8 cellular contexts compared by ENCODE assay signal in the genomic region with DNA sequence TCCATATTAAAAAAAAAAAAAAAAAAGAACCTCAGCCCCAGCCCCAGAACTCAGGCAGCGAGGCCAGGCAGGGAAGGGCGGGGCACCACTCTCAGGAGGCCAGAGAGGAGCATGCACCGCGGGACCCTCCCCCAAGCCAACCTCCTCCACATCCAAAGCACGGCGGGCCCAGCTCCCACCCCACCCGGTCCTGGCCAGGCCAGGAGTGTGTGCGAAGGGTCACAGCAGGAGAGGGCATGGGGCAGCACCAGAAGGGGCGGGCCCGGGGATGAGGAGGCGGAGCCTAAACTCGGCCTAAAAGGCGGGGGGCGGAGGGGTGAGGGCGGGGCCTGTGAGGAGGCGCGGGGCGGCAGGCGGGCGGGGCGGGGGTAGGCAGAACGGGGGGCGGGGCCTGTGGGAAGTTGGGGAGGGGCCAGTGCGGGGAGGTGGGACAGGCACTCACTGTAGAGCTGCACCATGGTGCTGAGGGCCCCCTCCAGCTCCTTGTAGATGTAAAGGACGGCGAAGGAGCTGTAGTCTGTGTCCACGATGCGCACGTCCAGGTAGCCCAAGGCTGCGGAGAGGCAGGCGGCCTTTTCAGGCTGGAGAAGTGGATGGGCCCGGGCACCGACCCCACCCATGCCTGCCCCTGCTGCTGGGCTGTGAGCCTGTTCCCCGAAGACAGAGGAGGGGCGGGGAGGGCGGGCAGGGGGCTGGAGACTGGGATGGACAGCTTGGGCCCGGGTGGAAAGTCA. TPM values are rescaled to one million over a fixed set of nuclear protein-coding genes. Genes with fewer than 3 reads are reported as not detected.
DNase-seq lines count a peak whose midpoint lies in the region; ATAC-seq and TF ChIP-seq lines count a peak whose summit lies in the region.

No MANE protein-coding gene starts in this region.

- H2AFZ ChIP-seq in PC-3 (ENCODE audit: low read length) = no peak overlapping the region

- no TSS peak for BruUV-seq in PC-3 (replicated peaks; lab: Mats Ljungman, UMichigan)

- H3F3A ChIP-seq in PC-3 (ENCODE audit: low read length, unreplicated experiment) = no peaks in the 10 kb centered on the region

- no peak overlapping the region for H3K9ac ChIP-seq in PC-3 (ENCODE audit: low read length)
- no peak overlapping the region for H3K9ac ChIP-seq in colonic mucosa (ENCODE audit: low read depth in 2 of 2, low read length in 2 of 2)

- DNase-seq in GM10248 (ENCODE audit: extremely low spot score) (peak; percentile 71), PC-3 (peak; percentile 18), colonic mucosa (peak; percentile 73), posterior vena cava (ENCODE audit: low spot score) (peak; percentile 81), SIG-M5 (lab: John Stamatoyannopoulos, UW) (no peak), HK-2 (ENCODE audit: unreplicated experiment) (no peak)

- H3K79me2 ChIP-seq in PC-3 (ENCODE audit: low read length) = no peaks in the 10 kb centered on the region

- no peaks in the 10 kb centered on the region for H4K20me1 ChIP-seq in PC-3 (ENCODE audit: low read length)

- CTCF ChIA-PET in GM10248 (lab: Yijun Ruan, JAX) = interaction anchor here (1.0 to 1.9 kb wide), 5 partner anchors 15 to 272 kb away, joined by 3 to 6 read pairs (median 3); no protein-coding TSS in a partner anchor
- CTCF ChIA-PET in PC-3 (lab: Charles Lee) = no interaction called here

- POLR2A ChIA-PET in GM10248 (lab: Yijun Ruan, JAX) = interaction anchor here (1.0 kb wide), 1 partner anchor 35 kb away, joined by 3 read pairs; no protein-coding TSS in a partner anchor
- POLR2A ChIA-PET in PC-3 (lab: Charles Lee; ENCODE audit: unreplicated experiment) = no interaction called here

- H3K4me3 ChIP-seq in PC-3 (ENCODE audit: low read length) (no peak overlapping the region), colonic mucosa (no peak overlapping the region)

- no peaks in the 10 kb centered on the region; the same call in 1 of the 2 replicates for H3K27me3 ChIP-seq in PC-3 (ENCODE audit: low read length)
- H3K27me3 ChIP-seq in colonic mucosa = no peaks in the 10 kb centered on the region

- no peak overlapping the region for H3K4me2 ChIP-seq in PC-3 (ENCODE audit: low read length)

- H3K4me1 ChIP-seq in PC-3 (ENCODE audit: insufficient read depth, low read length) = peaks cover 3% of the 10 kb centered on the region; the same call in 1 of the 2 replicates
- no peaks in the 10 kb centered on the region for H3K4me1 ChIP-seq in colonic mucosa

- H3K9me3 ChIP-seq in PC-3 (ENCODE audit: low read length) (no peaks in the 10 kb centered on the region), colonic mucosa (no peaks in the 10 kb centered on the region)

- ATAC-seq in PC-3 (no peak), HG03460 (IDR thresholded peaks at IDR 0.05; ENCODE audit: unreplicated experiment) (no peak), HG03175 (IDR thresholded peaks at IDR 0.05; ENCODE audit: unreplicated experiment) (no peak)

- no peak overlapping the region for H3K27ac ChIP-seq in PC-3 (ENCODE audit: low read length)
- H3K27ac ChIP-seq in colonic mucosa = no peak overlapping the region

- intact Hi-C loops in PC-3 (cut with micrococcal nuclease) = no loop called here
- intact Hi-C loops in colonic mucosa (cut with DNase I) = no loop called here
- intact Hi-C loops in posterior vena cava (cut with DNase I) = loop anchor here in 1 of 2 donors (10.0 kb wide), 1 partner anchor 588 kb away; no protein-coding TSS in a partner anchor

- no peaks in the 10 kb centered on the region for H3K9me2 ChIP-seq in PC-3 (replicated peaks; ENCODE audit: low read length)

- no peak for TF ChIP-seq CTCF in GM10248 (IDR thresholded peaks at IDR 0.05; ENCODE audit: control extremely low read depth, extremely low read depth, low read depth, missing control alignments)
- TF ChIP-seq CTCF in PC-3 (conservative IDR thresholded peaks at IDR 0.05; ENCODE audit: low read depth, low read length) = no peak
- TF ChIP-seq CTCF in colonic mucosa (IDR thresholded peaks at IDR 0.05) = no peak

- H3K36me3 ChIP-seq in PC-3 (ENCODE audit: low read depth, low read length) (no peaks in the 10 kb centered on the region), colonic mucosa (no peaks in the 10 kb centered on the region)

RNA-seq across cellular contexts. Expression of a gene that starts 1.2 kb away (rescaled TPM):
- total RNA-seq in PC-3 (2014; rRNA removed) (not detected in 2 replicates), colonic mucosa (1 to 10 TPM in 1 of 2 donors, not detected in 1; 3.4 TPM), posterior vena cava (not detected)

RNA-seq across cellular contexts. Expression of a gene that starts 5.0 kb away (rescaled TPM):
- total RNA-seq in PC-3 (2014; rRNA removed) (not detected in 2 replicates), colonic mucosa (not detected), posterior vena cava (not detected)

RNA-seq across cellular contexts. Expression of a gene that starts 14.8 kb away (rescaled TPM):
- total RNA-seq in PC-3 (2014; rRNA removed) (not detected in 2 replicates), colonic mucosa (1 to 10 TPM in 1 of 2 donors, under 1 TPM in 1; 0.56 to 1.2 TPM), posterior vena cava (10 to 100 TPM; 22.8 to 36.9 TPM)

RNA-seq across cellular contexts. Expression of a gene that starts 20.3 kb away (rescaled TPM):
- total RNA-seq in PC-3 (2014; rRNA removed) (not detected in 2 replicates), colonic mucosa (1 to 10 TPM in 1 of 2 donors, under 1 TPM in 1; 0.11 to 3.3 TPM), posterior vena cava (10 to 100 TPM in 1 of 2 donors, 1 to 10 TPM in 1; 9.2 to 10.0 TPM)

RNA-seq across cellular contexts. Expression of a gene that starts 28.1 kb away (rescaled TPM):
- 94.6 and 101 TPM in 2 replicates for total RNA-seq in PC-3 (2014; rRNA removed)
- 100 to 1,000 TPM; 236 to 366 TPM for total RNA-seq in colonic mucosa
- total RNA-seq in posterior vena cava = 10 to 100 TPM; 28.1 to 33.9 TPM

Comparison
In these comparisons a context has a peak if more than half of its experiments do, and no peak if none do; other contexts are left out.
1. DNase-seq: peak in GM10248 (single experiment), PC-3 (single experiment), colonic mucosa (single experiment) and posterior vena cava (single experiment); none in SIG-M5 (single experiment) and HK-2 (single experiment).
2. RNA of a gene that starts 14.8 kb away (total RNA-seq): 22.8 to 36.9 TPM in posterior vena cava; 0.56 to 1.2 TPM in colonic mucosa and not detected in PC-3; every median in the first group is over 10 times any median in the second.